ENCODE assay signal across 17 cellular contexts in the genomic region with DNA sequence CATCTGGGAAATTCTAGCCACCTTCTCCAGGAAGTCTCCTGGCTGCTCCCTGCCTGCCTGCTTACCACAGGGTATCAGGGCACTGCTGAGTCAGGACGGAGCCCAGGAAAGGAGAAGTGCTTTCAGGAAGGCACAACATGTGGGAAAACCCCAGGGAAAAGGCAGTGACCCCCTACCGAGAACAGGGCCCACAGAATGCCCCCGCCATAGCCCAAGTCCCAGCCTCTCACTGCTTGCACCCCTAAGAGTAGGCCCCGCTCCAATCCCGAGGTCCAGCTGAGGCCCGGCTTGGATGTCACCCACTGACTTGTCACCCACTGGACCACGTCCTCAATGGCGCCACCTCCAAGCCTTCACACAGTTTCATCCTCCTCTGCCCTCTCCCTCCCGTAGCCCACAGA. TPM values are rescaled to one million over a fixed set of nuclear protein-coding genes. Genes with fewer than 3 reads are reported as not detected.
DNase-seq lines count a peak whose midpoint lies in the region; ATAC-seq, FAIRE-seq and TF ChIP-seq lines count a peak whose summit lies in the region.
"Had no signal": no experiment of that assay in that cellular context is flagged by ENCODE, and none has a peak within 500 bp of the region (broad histone marks: within the 10 kb centered on the region; RNA-seq: fewer than 3 reads in every experiment).

No MANE protein-coding gene starts in this region.

- H3K27ac ChIP-seq in HepG2 (ENCODE audit: extremely low read length, insufficient read depth, low read length) = no peak overlapping the region
- H3K27ac ChIP-seq in right lobe of liver = no peak overlapping the region
- H3K27ac ChIP-seq in caudate nucleus (ENCODE audit: low read depth, low read length) = peak overlapping the region; percentile 41
- H3K27ac ChIP-seq in naive thymus-derived CD4-positive, alpha-beta T cell (ENCODE audit: low read depth, low read length) = no peak overlapping the region

- H3K4me1 ChIP-seq in HepG2 (ENCODE audit: insufficient read depth, low read length) (no peaks in the 10 kb centered on the region), right lobe of liver (peaks cover 0 to 35% (median 18%) of the 10 kb centered on the region in 4 donors)
- peaks cover 36 to 51% of the 10 kb centered on the region in 2 donors for H3K4me1 ChIP-seq in naive thymus-derived CD4-positive, alpha-beta T cell (ENCODE audit: control insufficient read depth in 2 of 2, insufficient read depth in 2 of 2, low read length in 2 of 2)

- no peak for DNase-seq in HepG2 (ENCODE audit: low spot score)
- no peak for DNase-seq in right lobe of liver
- DNase-seq in caudate nucleus (lab: John Stamatoyannopoulos, UW) = peak in 1 of 61 donors; percentile 10
- DNase-seq in naive thymus-derived CD4-positive, alpha-beta T cell = no peak
- DNase-seq in NCI-H146 (lab: John Stamatoyannopoulos, UW) = no peak
- no peak for DNase-seq in GM13976 (ENCODE audit: low spot score)
- DNase-seq: activated CD4-positive, alpha-beta T cell treated with anti-CD3 and anti-CD28 coated beads, Interleukin-2, amount 50 U/mL, for 4 hours; cortex of kidney; DMS79; erythroblast; glutamatergic neuron; islet precursor cell; NCI-H1436 treated with DMSO at 0.1 percent for 48 hours; NCI-H226; SHP77 treated with DMSO at 0.1 percent for 48 hours had no signal

- TF ChIP-seq CTCF in HepG2 (CRISPR knock-in tag; IDR thresholded peaks at IDR 0.05) (no peak), right lobe of liver (IDR thresholded peaks at IDR 0.05) (no peak), GM13976 (IDR thresholded peaks at IDR 0.05; ENCODE audit: borderline replicate concordance, control extremely low read depth, extremely low read depth, insufficient read depth, missing control alignments) (no peak)

- no TSS peak for BruUV-seq in HepG2 (replicated peaks; lab: Mats Ljungman, UMichigan)

- peaks cover 44 to 88% of the 10 kb centered on the region in 2 experiments; a peak in 4 of 5 replicates for H3K36me3 ChIP-seq in HepG2 (replicated peaks in 1 of 2; ENCODE audit: control insufficient read depth in 1 of 2, insufficient read depth in 2 of 2, low read length in 2 of 2)
- H3K36me3 ChIP-seq in right lobe of liver = no peaks in the 10 kb centered on the region
- H3K36me3 ChIP-seq in naive thymus-derived CD4-positive, alpha-beta T cell (ENCODE audit: control insufficient read depth in 2 of 3, insufficient read depth in 3 of 3, low read length in 3 of 3) = peaks cover 0 to 43% (median 3%) of the 10 kb centered on the region in 3 experiments

- H3K9me3 Mint-ChIP-seq in naive thymus-derived CD4-positive, alpha-beta T cell = no peaks in the 10 kb centered on the region

- no peak for ATAC-seq in HepG2
- no peak for ATAC-seq in right lobe of liver
- ATAC-seq in naive thymus-derived CD4-positive, alpha-beta T cell = no peak
- no peak for ATAC-seq in HG03520 (IDR thresholded peaks at IDR 0.05; ENCODE audit: unreplicated experiment)
- ATAC-seq in GM18505 (IDR thresholded peaks at IDR 0.05; ENCODE audit: unreplicated experiment) = no peak

- H3K27ac Mint-ChIP-seq in naive thymus-derived CD4-positive, alpha-beta T cell = peak overlapping the region in 6 of 9 donors; percentile 32 to 86 (median 60)

- H3K4me3 Mint-ChIP-seq in naive thymus-derived CD4-positive, alpha-beta T cell = peak overlapping the region in 5 of 10 donors; percentile 10 to 88 (median 25)

- H3K27me3 Mint-ChIP-seq in naive thymus-derived CD4-positive, alpha-beta T cell = no peaks in the 10 kb centered on the region

- intact Hi-C loops in HepG2 (cut with micrococcal nuclease; ENCODE audit: unreplicated experiment) = no loop called here
- intact Hi-C loops in right lobe of liver (cut with DNase I) = no loop called here
- intact Hi-C loops in naive thymus-derived CD4-positive, alpha-beta T cell (cut with micrococcal nuclease) = no loop called here

- CTCF ChIA-PET in HepG2 (lab: Yijun Ruan, JAX; ENCODE audit: low intra/inter-chr PET ratio, low total read pairs) = no interaction called here
- CTCF ChIA-PET in naive thymus-derived CD4-positive, alpha-beta T cell (lab: Charles Lee) = interaction anchor here (1.0 kb wide), 1 partner anchor 461 kb away, joined by 3 read pairs; no protein-coding TSS in a partner anchor

- TF ChIP-seq EP300 in HepG2 (IDR thresholded peaks at IDR 0.05; ENCODE audit: low read depth in 2 of 2, low read length in 2 of 2) (no peak), HepG2 (CRISPR knock-in tag; IDR thresholded peaks at IDR 0.05; ENCODE audit: borderline replicate concordance) (no peak)

- H4K20me1 ChIP-seq in HepG2 (ENCODE audit: insufficient read depth, low read length) = peaks cover 5% of the 10 kb centered on the region; the same call in 1 of the 2 replicates

- H3K9me3 ChIP-seq in HepG2 (ENCODE audit: low read length) (no peaks in the 10 kb centered on the region), right lobe of liver (no peaks in the 10 kb centered on the region)
- no peaks in the 10 kb centered on the region for H3K9me3 ChIP-seq in naive thymus-derived CD4-positive, alpha-beta T cell (ENCODE audit: control insufficient read depth in 2 of 3, low read length in 3 of 3)

- no peak overlapping the region for H3K4me2 ChIP-seq in HepG2 (ENCODE audit: low read depth, low read length)

- TF ChIP-seq RAD21 in HepG2 (CRISPR knock-in tag; IDR thresholded peaks at IDR 0.05) = no peak

- peaks cover 44 to 77% (median 66%) of the 10 kb centered on the region in 7 donors for H3K4me1 Mint-ChIP-seq in naive thymus-derived CD4-positive, alpha-beta T cell

- H3K27me3 ChIP-seq in HepG2 (ENCODE audit: control insufficient read depth in 1 of 2, insufficient read depth in 2 of 2, low read length in 2 of 2) (no peaks in the 10 kb centered on the region), right lobe of liver (no peaks in the 10 kb centered on the region)
- H3K27me3 ChIP-seq in naive thymus-derived CD4-positive, alpha-beta T cell (ENCODE audit: control insufficient read depth in 2 of 2, insufficient read depth in 2 of 2, low read length in 2 of 2) = no peaks in the 10 kb centered on the region

- FAIRE-seq in HepG2 (lab: Jason Lieb, UNC) = no peak

- H3K9ac ChIP-seq in HepG2 (ENCODE audit: insufficient read depth, low read depth, low read length) = no peak overlapping the region

- H2AFZ ChIP-seq in HepG2 (ENCODE audit: low read length) = no peak overlapping the region

- WGBS in HepG2 (ENCODE audit: low lambda C conversion rate) = over 99% methylated on average over 5 of the region's 9 CpGs
- 75% methylated on average over 2 of the region's 9 CpGs for WGBS in right lobe of liver (ENCODE audit: insufficient coverage, low coverage, low lambda C conversion rate, missing lambda C conversion rate)

- POLR2A ChIA-PET in HepG2 (lab: Yijun Ruan, JAX) = interaction anchor here (0.7 kb wide), 1 partner anchor 76 kb away, joined by 3 read pairs; a partner anchor contains a TSS
- POLR2A ChIA-PET in naive thymus-derived CD4-positive, alpha-beta T cell (lab: Charles Lee) = no interaction called here

- TF ChIP-seq POLR2A in HepG2 (IDR thresholded peaks at IDR 0.05; ENCODE audit: insufficient read depth in 1 of 2, low read depth in 2 of 2, low read length in 2 of 2) (no peak), right lobe of liver (IDR thresholded peaks at IDR 0.05) (no peak), GM18505 (IDR thresholded peaks at IDR 0.05; ENCODE audit: borderline replicate concordance, extremely low read depth, insufficient read depth, insufficient read length) (no peak)

- in situ Hi-C loops in HepG2 (cut with HindIII; ENCODE audit: extremely low pct_ligation_motif_present, low pct_unique_long_range_greater_than_20kb) = no loop called here
- in situ Hi-C loops in GM13976 (cut with MboI; ENCODE audit: low sequenced_read_pairs, unreplicated experiment) = no loop called here

- H3K36me3 Mint-ChIP-seq in naive thymus-derived CD4-positive, alpha-beta T cell = peaks cover 0 to 7% (median 0%) of the 10 kb centered on the region in 5 donors

- peaks cover 27% of the 10 kb centered on the region for H3K79me2 ChIP-seq in HepG2 (ENCODE audit: insufficient read depth, low read length)

- H3K4me3 ChIP-seq in HepG2 (replicated peaks in 1 of 3; ENCODE audit: insufficient read depth in 1 of 3, low read depth in 2 of 3, low read length in 3 of 3) = no peak overlapping the region
- no peak overlapping the region for H3K4me3 ChIP-seq in right lobe of liver
- H3K4me3 ChIP-seq in naive thymus-derived CD4-positive, alpha-beta T cell (ENCODE audit: low read length) = no peak overlapping the region

RNA-seq across cellular contexts. Expression of a gene that starts 34.1 kb away (rescaled TPM):
- 55.2 and 55.5 TPM in 2 replicates for total RNA-seq in HepG2 (2016; rRNA removed; fragmentation: Illumina TruSeq; extraction: Trizol)
- 21.9 TPM in 2 replicates for total RNA-seq in HepG2 (2016; cell fraction: cytosol; rRNA removed; fragmentation: Illumina TruSeq; extraction: Trizol; ENCODE audit: low read depth)
- total RNA-seq in HepG2 (2016; cell fraction: insoluble cytoplasmic fraction; rRNA removed; fragmentation: Illumina TruSeq; extraction: Trizol) = 49.1 and 52.3 TPM in 2 replicates
- total RNA-seq in HepG2 (2016; cell fraction: membrane; rRNA removed; fragmentation: Illumina TruSeq; extraction: Trizol) = 15.6 and 18.1 TPM in 2 replicates
- 76.5 and 77.3 TPM in 2 replicates for total RNA-seq in HepG2 (2016; cell fraction: nucleus; rRNA removed; fragmentation: Illumina TruSeq; extraction: Trizol)
- polyA plus RNA-seq in HepG2 (2011; rRNA removed) = 43.2 and 64.0 TPM in 2 replicates
- polyA plus RNA-seq in HepG2 (2011; cell fraction: cytosol; rRNA removed) = 27.5 and 37.2 TPM in 2 replicates
- polyA plus RNA-seq in HepG2 (2011; cell fraction: nucleus; rRNA removed) = 341 and 362 TPM in 2 replicates
- 33.2 and 39.7 TPM in 2 replicates for polyA plus RNA-seq in HepG2 (2012)
- 2.2 and 3.2 TPM in 2 replicates for polyA plus RNA-seq in HepG2 (2016; cell fraction: cytosol; fragmentation: Illumina TruSeq; extraction: Trizol; ENCODE audit: low read depth)
- polyA plus RNA-seq in HepG2 (2016; cell fraction: insoluble cytoplasmic fraction; fragmentation: Illumina TruSeq; extraction: Trizol; ENCODE audit: low read depth) = 40.0 and 49.8 TPM in 2 replicates
- polyA plus RNA-seq in HepG2 (2016; cell fraction: membrane; fragmentation: Illumina TruSeq; extraction: Trizol; ENCODE audit: low read depth) = 5.5 and 6.6 TPM in 2 replicates
- 163 and 180 TPM in 2 replicates for polyA plus RNA-seq in HepG2 (2016; cell fraction: nucleus; fragmentation: Illumina TruSeq; extraction: Trizol; ENCODE audit: insufficient read depth, low read depth)
- polyA minus RNA-seq in HepG2 (2011; rRNA and poly(A)+ RNA removed; ENCODE audit: low replicate concordance) = 42.6 and 95.7 TPM in 2 replicates
- polyA minus RNA-seq in HepG2 (2011; cell fraction: cytosol; rRNA and poly(A)+ RNA removed) = 32.2 and 38.2 TPM in 2 replicates
- 73.1 and 90.3 TPM in 2 replicates for polyA minus RNA-seq in HepG2 (2011; cell fraction: nucleus; rRNA and poly(A)+ RNA removed)
- total RNA-seq in right lobe of liver = 10 to 100 TPM; 32.9 to 76.7 (median 41.2) TPM
- 100 to 1,000 TPM; 119 to 317 (median 156) TPM for total RNA-seq in naive thymus-derived CD4-positive, alpha-beta T cell
- polyA plus RNA-seq in naive thymus-derived CD4-positive, alpha-beta T cell = 10 to 100 TPM; 30.4 to 55.3 TPM

RNA-seq across cellular contexts. Expression of a gene that starts 43.9 kb away (rescaled TPM):
- not detected in 2 replicates for total RNA-seq in HepG2 (2016; rRNA removed; fragmentation: Illumina TruSeq; extraction: Trizol)
- total RNA-seq in HepG2 (2016; cell fraction: cytosol; rRNA removed; fragmentation: Illumina TruSeq; extraction: Trizol; ENCODE audit: low read depth) = not detected in 2 replicates
- 0.19 TPM in 1 of 2 replicates, not detected in the other for total RNA-seq in HepG2 (2016; cell fraction: insoluble cytoplasmic fraction; rRNA removed; fragmentation: Illumina TruSeq; extraction: Trizol)
- total RNA-seq in HepG2 (2016; cell fraction: membrane; rRNA removed; fragmentation: Illumina TruSeq; extraction: Trizol) = not detected in 2 replicates
- 0.81 TPM in 1 of 2 replicates, not detected in the other for total RNA-seq in HepG2 (2016; cell fraction: nucleus; rRNA removed; fragmentation: Illumina TruSeq; extraction: Trizol)
- 2.8 and 3.1 TPM in 2 replicates for polyA plus RNA-seq in HepG2 (2011; rRNA removed)
- polyA plus RNA-seq in HepG2 (2011; cell fraction: cytosol; rRNA removed) = 0.74 and 0.82 TPM in 2 replicates
- 12.4 and 12.9 TPM in 2 replicates for polyA plus RNA-seq in HepG2 (2011; cell fraction: nucleus; rRNA removed)
- polyA plus RNA-seq in HepG2 (2012) = 1.1 and 1.3 TPM in 2 replicates
- not detected in 2 replicates for polyA plus RNA-seq in HepG2 (2016; cell fraction: cytosol; fragmentation: Illumina TruSeq; extraction: Trizol; ENCODE audit: low read depth)
- polyA plus RNA-seq in HepG2 (2016; cell fraction: insoluble cytoplasmic fraction; fragmentation: Illumina TruSeq; extraction: Trizol; ENCODE audit: low read depth) = not detected in 2 replicates
- polyA plus RNA-seq in HepG2 (2016; cell fraction: membrane; fragmentation: Illumina TruSeq; extraction: Trizol; ENCODE audit: low read depth) = not detected in 2 replicates
- not detected in 2 replicates for polyA plus RNA-seq in HepG2 (2016; cell fraction: nucleus; fragmentation: Illumina TruSeq; extraction: Trizol; ENCODE audit: insufficient read depth, low read depth)
- 1.6 and 410 TPM in 2 replicates for polyA minus RNA-seq in HepG2 (2011; rRNA and poly(A)+ RNA removed; ENCODE audit: low replicate concordance)
- 0.62 and 1.1 TPM in 2 replicates for polyA minus RNA-seq in HepG2 (2011; cell fraction: cytosol; rRNA and poly(A)+ RNA removed)
- 2.2 and 3.6 TPM in 2 replicates for polyA minus RNA-seq in HepG2 (2011; cell fraction: nucleus; rRNA and poly(A)+ RNA removed)
- 10 to 100 TPM; 11.2 to 46.3 (median 22.8) TPM for total RNA-seq in right lobe of liver
- 1 to 10 TPM in 4 of 5 experiments, under 1 TPM in 1; 0.97 to 9.0 (median 1.7) TPM for total RNA-seq in naive thymus-derived CD4-positive, alpha-beta T cell
- polyA plus RNA-seq in naive thymus-derived CD4-positive, alpha-beta T cell = not detected
